Comparison of ENCODE assay signal across 8 cellular contexts in genomic region chr6:36028887-36029324, GRCh38. TPM values are rescaled to one million over a fixed set of nuclear protein-coding genes. Genes with fewer than 3 reads are reported as not detected.
DNase-seq lines count a peak whose midpoint lies in the region; ATAC-seq, FAIRE-seq and TF ChIP-seq lines count a peak whose summit lies in the region.

No MANE protein-coding gene starts in this region.

- no peak for TF ChIP-seq POLR2A in HepG2 (IDR thresholded peaks at IDR 0.05; ENCODE audit: insufficient read depth in 1 of 2, low read depth in 2 of 2, low read length in 2 of 2)

- no peaks in the 10 kb centered on the region; a peak in 1 of 5 replicates for H3K27me3 ChIP-seq in HepG2 (ENCODE audit: control insufficient read depth in 1 of 2, insufficient read depth in 2 of 2, low read length in 2 of 2)

- DNase-seq in GM20000 (ENCODE audit: low spot score) (peak; percentile 22), NCI-H446 treated with DMSO at 0.1 percent for 48 hours (lab: John Stamatoyannopoulos, UW) (peak; percentile 32), HepG2 (ENCODE audit: low spot score) (peak; percentile 52)
- peak; percentile 81 for DNase-seq in activated CD4-positive, alpha-beta T cell treated with anti-CD3 and anti-CD28 coated beads, Interleukin-2, amount 10 ng/mL, durations not matched to agents 7 days and 5 days
- peak; percentile 85 for DNase-seq in stimulated activated CD4-positive, alpha-beta T cell treated with anti-CD3 and anti-CD28 coated beads, Interleukin-1b, Interleukin-23, amount 100 ng/mL, for 48 hours

- ATAC-seq in HepG2 (peak; percentile 10; the same call in 1 of the 3 replicates), GM21515 (IDR thresholded peaks at IDR 0.05; ENCODE audit: unreplicated experiment) (no peak), HG02973 (IDR thresholded peaks at IDR 0.05; ENCODE audit: unreplicated experiment) (no peak)

- peaks cover 21% of the 10 kb centered on the region for H3K36me3 Mint-ChIP-seq in activated CD4-positive, alpha-beta T cell treated with anti-CD3 and anti-CD28 coated beads, Interleukin-2, amount 10 ng/mL, durations not matched to agents 7 days and 5 days (ENCODE audit: low read depth)
- H3K36me3 Mint-ChIP-seq in dendritic cell treated with granulocyte-macrophage colony-stimulating factor and Interleukin-4, amounts not matched to agents 40 ng/mL and 50 ng/mL, for 4 days (ENCODE audit: low read depth): peaks cover 22% of the 10 kb centered on the region

- TF ChIP-seq RAD21 in HepG2 (CRISPR knock-in tag; IDR thresholded peaks at IDR 0.05): no peak

- peaks cover 52% of the 10 kb centered on the region for H3K4me1 Mint-ChIP-seq in activated CD4-positive, alpha-beta T cell treated with anti-CD3 and anti-CD28 coated beads, Interleukin-2, amount 10 ng/mL, durations not matched to agents 7 days and 5 days
- peaks cover 46% of the 10 kb centered on the region for H3K4me1 Mint-ChIP-seq in dendritic cell treated with granulocyte-macrophage colony-stimulating factor and Interleukin-4, amounts not matched to agents 40 ng/mL and 50 ng/mL, for 4 days (ENCODE audit: low read depth)

- H3K27ac Mint-ChIP-seq in activated CD4-positive, alpha-beta T cell treated with anti-CD3 and anti-CD28 coated beads, Interleukin-2, amount 10 ng/mL, durations not matched to agents 7 days and 5 days: peak overlapping the region; percentile 90
- peak overlapping the region; percentile 91 for H3K27ac Mint-ChIP-seq in dendritic cell treated with granulocyte-macrophage colony-stimulating factor and Interleukin-4, amounts not matched to agents 40 ng/mL and 50 ng/mL, for 4 days

- peak overlapping the region; percentile 94 for H3K27ac ChIP-seq in HepG2 (ENCODE audit: extremely low read length, insufficient read depth, low read length)

- peaks cover 57% of the 10 kb centered on the region for H3K4me1 ChIP-seq in HepG2 (ENCODE audit: insufficient read depth, low read length)

- TF ChIP-seq EP300 in HepG2 (IDR thresholded peaks at IDR 0.05; ENCODE audit: low read depth in 2 of 2, low read length in 2 of 2) (no peak), HepG2 (CRISPR knock-in tag; IDR thresholded peaks at IDR 0.05; ENCODE audit: borderline replicate concordance) (no peak)

- no peak overlapping the region for H2AFZ ChIP-seq in HepG2 (ENCODE audit: low read length)

- intact Hi-C loops in dendritic cell treated with granulocyte-macrophage colony-stimulating factor and Interleukin-4, amounts not matched to agents 40 ng/mL and 50 ng/mL, for 4 days (cut with micrococcal nuclease): no loop called here
- intact Hi-C loops in HepG2 (cut with micrococcal nuclease; ENCODE audit: unreplicated experiment): loop anchor here (2.0 to 10.0 kb wide), 4 partner anchors 36 to 168 kb away; partner anchors contain the start of genes BRPF3 and SRPK1

- peak overlapping the region; percentile 66 for H3K4me2 ChIP-seq in HepG2 (ENCODE audit: low read depth, low read length)

- H3K9me3 Mint-ChIP-seq in activated CD4-positive, alpha-beta T cell treated with anti-CD3 and anti-CD28 coated beads, Interleukin-2, amount 10 ng/mL, durations not matched to agents 7 days and 5 days: no peaks in the 10 kb centered on the region
- no peaks in the 10 kb centered on the region for H3K9me3 Mint-ChIP-seq in dendritic cell treated with granulocyte-macrophage colony-stimulating factor and Interleukin-4, amounts not matched to agents 40 ng/mL and 50 ng/mL, for 4 days

- WGBS in HepG2 (ENCODE audit: low lambda C conversion rate): under 1% methylated on average over 13 of the region's 13 CpGs

- in situ Hi-C loops in HepG2 (cut with HindIII; ENCODE audit: extremely low pct_ligation_motif_present, low pct_unique_long_range_greater_than_20kb): loop anchor here (5.0 kb wide), 2 partner anchors 68 to 168 kb away; partner anchors contain the start of gene BRPF3

- peak overlapping the region; percentile 93 for H3K4me3 Mint-ChIP-seq in activated CD4-positive, alpha-beta T cell treated with anti-CD3 and anti-CD28 coated beads, Interleukin-2, amount 10 ng/mL, durations not matched to agents 7 days and 5 days
- peak overlapping the region; percentile 88 for H3K4me3 Mint-ChIP-seq in dendritic cell treated with granulocyte-macrophage colony-stimulating factor and Interleukin-4, amounts not matched to agents 40 ng/mL and 50 ng/mL, for 4 days

- H3K79me2 ChIP-seq in HepG2 (ENCODE audit: insufficient read depth, low read length): peaks cover 63% of the 10 kb centered on the region

- peaks cover 19% of the 10 kb centered on the region for H3K27me3 Mint-ChIP-seq in activated CD4-positive, alpha-beta T cell treated with anti-CD3 and anti-CD28 coated beads, Interleukin-2, amount 10 ng/mL, durations not matched to agents 7 days and 5 days
- H3K27me3 Mint-ChIP-seq in dendritic cell treated with granulocyte-macrophage colony-stimulating factor and Interleukin-4, amounts not matched to agents 40 ng/mL and 50 ng/mL, for 4 days: no peaks in the 10 kb centered on the region

- CTCF ChIA-PET in activated CD4-positive, alpha-beta T cell treated with anti-CD3 and anti-CD28 coated beads, Interleukin-2, amount 10 ng/mL, durations not matched to agents 7 days and 5 days (lab: Charles Lee): interaction anchor here (0.6 to 4.4 kb wide), 12 partner anchors 13 to 555 kb away, joined by 3 to 45 read pairs (median 6); partner anchors contain the start of gene MAPK13
- CTCF ChIA-PET in HepG2 (lab: Yijun Ruan, JAX; ENCODE audit: low intra/inter-chr PET ratio, low total read pairs): no interaction called here

- TF ChIP-seq CTCF in GM20000 (IDR thresholded peaks at IDR 0.05; ENCODE audit: extremely low read depth, missing control alignments): no peak
- no peak for TF ChIP-seq CTCF in HepG2 (CRISPR knock-in tag; IDR thresholded peaks at IDR 0.05)

- H4K20me1 ChIP-seq in HepG2 (ENCODE audit: insufficient read depth, low read length): peaks cover 29% of the 10 kb centered on the region

- FAIRE-seq in HepG2 (lab: Jason Lieb, UNC): peak; percentile 47

- peaks cover 0 to 1% of the 10 kb centered on the region in 2 experiments; a peak in 1 of 5 replicates for H3K36me3 ChIP-seq in HepG2 (replicated peaks in 1 of 2; ENCODE audit: control insufficient read depth in 1 of 2, insufficient read depth in 2 of 2, low read length in 2 of 2)

- BruUV-seq in HepG2 (replicated peaks; lab: Mats Ljungman, UMichigan): TSS peak; percentile 67

- peak overlapping the region; percentile 98 for H3K9ac ChIP-seq in HepG2 (ENCODE audit: insufficient read depth, low read depth, low read length)

- H3K9me3 ChIP-seq in HepG2 (ENCODE audit: low read length): no peaks in the 10 kb centered on the region

- POLR2A ChIA-PET in activated CD4-positive, alpha-beta T cell treated with anti-CD3 and anti-CD28 coated beads, Interleukin-2, amount 10 ng/mL, durations not matched to agents 7 days and 5 days (lab: Charles Lee): interaction anchor here (0.6 to 1.0 kb wide), 2 partner anchors 9 to 42 kb away, joined by 3 to 5 read pairs; no protein-coding TSS in a partner anchor
- POLR2A ChIA-PET in HepG2 (lab: Yijun Ruan, JAX): interaction anchor here (0.7 to 5.2 kb wide), 18 partner anchors 9 to 800 kb away, joined by 3 to 163 read pairs (median 6); partner anchors contain the start of gene BRPF3

- H3K4me3 ChIP-seq in HepG2 (replicated peaks in 1 of 3; ENCODE audit: insufficient read depth in 1 of 3, low read depth in 2 of 3, low read length in 3 of 3): peak overlapping the region; percentile 86 to 97 (median 96)

RNA-seq across cellular contexts. Expression of gene MAPK14, which starts 1.3 kb away (rescaled TPM):
- total RNA-seq in activated CD4-positive, alpha-beta T cell treated with anti-CD3 and anti-CD28 coated beads, Interleukin-2, amount 10 ng/mL, durations not matched to agents 7 days and 5 days: 10 to 100 TPM; 66.7 to 68.6 TPM
- total RNA-seq in HepG2 (2016; rRNA removed; fragmentation: Illumina TruSeq; extraction: Trizol): 67.3 and 74.9 TPM in 2 replicates
- 7.2 and 7.5 TPM in 2 replicates for total RNA-seq in HepG2 (2016; cell fraction: cytosol; rRNA removed; fragmentation: Illumina TruSeq; extraction: Trizol; ENCODE audit: low read depth)
- 67.5 and 68.5 TPM in 2 replicates for total RNA-seq in HepG2 (2016; cell fraction: insoluble cytoplasmic fraction; rRNA removed; fragmentation: Illumina TruSeq; extraction: Trizol)
- 20.7 and 21.7 TPM in 2 replicates for total RNA-seq in HepG2 (2016; cell fraction: membrane; rRNA removed; fragmentation: Illumina TruSeq; extraction: Trizol)
- total RNA-seq in HepG2 (2016; cell fraction: nucleus; rRNA removed; fragmentation: Illumina TruSeq; extraction: Trizol): 113 and 120 TPM in 2 replicates
- polyA plus RNA-seq in HepG2 (2011; rRNA removed): 52.0 and 66.3 TPM in 2 replicates
- 29.4 and 43.0 TPM in 2 replicates for polyA plus RNA-seq in HepG2 (2011; cell fraction: cytosol; rRNA removed)
- polyA plus RNA-seq in HepG2 (2011; cell fraction: nucleus; rRNA removed): 53.6 and 57.1 TPM in 2 replicates
- polyA plus RNA-seq in HepG2 (2012): 53.3 and 55.6 TPM in 2 replicates
- 2.4 and 3.2 TPM in 2 replicates for polyA plus RNA-seq in HepG2 (2016; cell fraction: cytosol; fragmentation: Illumina TruSeq; extraction: Trizol; ENCODE audit: low read depth)
- 53.0 and 55.3 TPM in 2 replicates for polyA plus RNA-seq in HepG2 (2016; cell fraction: insoluble cytoplasmic fraction; fragmentation: Illumina TruSeq; extraction: Trizol; ENCODE audit: low read depth)
- polyA plus RNA-seq in HepG2 (2016; cell fraction: membrane; fragmentation: Illumina TruSeq; extraction: Trizol; ENCODE audit: low read depth): 8.8 and 9.7 TPM in 2 replicates
- 90.3 and 105 TPM in 2 replicates for polyA plus RNA-seq in HepG2 (2016; cell fraction: nucleus; fragmentation: Illumina TruSeq; extraction: Trizol; ENCODE audit: insufficient read depth, low read depth)
- 75.6 and 86.1 TPM in 2 replicates for polyA minus RNA-seq in HepG2 (2011; rRNA and poly(A)+ RNA removed; ENCODE audit: low replicate concordance)
- polyA minus RNA-seq in HepG2 (2011; cell fraction: cytosol; rRNA and poly(A)+ RNA removed): 50.6 and 54.7 TPM in 2 replicates
- polyA minus RNA-seq in HepG2 (2011; cell fraction: nucleus; rRNA and poly(A)+ RNA removed): 204 and 254 TPM in 2 replicates

RNA-seq across cellular contexts. Expression of gene SLC26A8, which starts 4.5 kb away (rescaled TPM):
- total RNA-seq in activated CD4-positive, alpha-beta T cell treated with anti-CD3 and anti-CD28 coated beads, Interleukin-2, amount 10 ng/mL, durations not matched to agents 7 days and 5 days: not detected
- total RNA-seq in HepG2 (2016; rRNA removed; fragmentation: Illumina TruSeq; extraction: Trizol): not detected in 2 replicates
- not detected in 2 replicates for total RNA-seq in HepG2 (2016; cell fraction: cytosol; rRNA removed; fragmentation: Illumina TruSeq; extraction: Trizol; ENCODE audit: low read depth)
- total RNA-seq in HepG2 (2016; cell fraction: insoluble cytoplasmic fraction; rRNA removed; fragmentation: Illumina TruSeq; extraction: Trizol): 0.11 TPM in 1 of 2 replicates, not detected in the other
- total RNA-seq in HepG2 (2016; cell fraction: membrane; rRNA removed; fragmentation: Illumina TruSeq; extraction: Trizol): not detected in 2 replicates
- total RNA-seq in HepG2 (2016; cell fraction: nucleus; rRNA removed; fragmentation: Illumina TruSeq; extraction: Trizol): 0.09 and 0.12 TPM in 2 replicates
- polyA plus RNA-seq in HepG2 (2011; rRNA removed): 0.42 and 0.46 TPM in 2 replicates
- polyA plus RNA-seq in HepG2 (2011; cell fraction: cytosol; rRNA removed): 0.16 and 0.17 TPM in 2 replicates
- 0.64 and 1.1 TPM in 2 replicates for polyA plus RNA-seq in HepG2 (2011; cell fraction: nucleus; rRNA removed)
- 0.05 and 0.16 TPM in 2 replicates for polyA plus RNA-seq in HepG2 (2012)
- not detected in 2 replicates for polyA plus RNA-seq in HepG2 (2016; cell fraction: cytosol; fragmentation: Illumina TruSeq; extraction: Trizol; ENCODE audit: low read depth)
- polyA plus RNA-seq in HepG2 (2016; cell fraction: insoluble cytoplasmic fraction; fragmentation: Illumina TruSeq; extraction: Trizol; ENCODE audit: low read depth): 0.11 TPM in 1 of 2 replicates, not detected in the other
- polyA plus RNA-seq in HepG2 (2016; cell fraction: membrane; fragmentation: Illumina TruSeq; extraction: Trizol; ENCODE audit: low read depth): not detected in 2 replicates
- polyA plus RNA-seq in HepG2 (2016; cell fraction: nucleus; fragmentation: Illumina TruSeq; extraction: Trizol; ENCODE audit: insufficient read depth, low read depth): 0.15 and 0.28 TPM in 2 replicates
- 0.42 TPM in 1 of 2 replicates, not detected in the other for polyA minus RNA-seq in HepG2 (2011; rRNA and poly(A)+ RNA removed; ENCODE audit: low replicate concordance)
- polyA minus RNA-seq in HepG2 (2011; cell fraction: cytosol; rRNA and poly(A)+ RNA removed): 0.26 TPM in 1 of 2 replicates, not detected in the other
- polyA minus RNA-seq in HepG2 (2011; cell fraction: nucleus; rRNA and poly(A)+ RNA removed): 0.39 and 0.50 TPM in 2 replicates

Comparison
In these comparisons a context has a peak if more than half of its experiments do, and no peak if none do; other contexts are left out.
1. DNase-seq: peak in every context shown above with its lines; median percentile 85 in stimulated activated CD4-positive, alpha-beta T cell treated with anti-CD3 and anti-CD28 coated beads, Interleukin-1b, Interleukin-23, amount 100 ng/mL, for 48 hours; 81 in activated CD4-positive, alpha-beta T cell treated with anti-CD3 and anti-CD28 coated beads, Interleukin-2, amount 10 ng/mL, durations not matched to agents 7 days and 5 days; 52 in HepG2; 32 in NCI-H446 treated with DMSO at 0.1 percent for 48 hours; 22 in GM20000.